Comparison of ENCODE assay signal across 8 cellular contexts in the genomic region with DNA sequence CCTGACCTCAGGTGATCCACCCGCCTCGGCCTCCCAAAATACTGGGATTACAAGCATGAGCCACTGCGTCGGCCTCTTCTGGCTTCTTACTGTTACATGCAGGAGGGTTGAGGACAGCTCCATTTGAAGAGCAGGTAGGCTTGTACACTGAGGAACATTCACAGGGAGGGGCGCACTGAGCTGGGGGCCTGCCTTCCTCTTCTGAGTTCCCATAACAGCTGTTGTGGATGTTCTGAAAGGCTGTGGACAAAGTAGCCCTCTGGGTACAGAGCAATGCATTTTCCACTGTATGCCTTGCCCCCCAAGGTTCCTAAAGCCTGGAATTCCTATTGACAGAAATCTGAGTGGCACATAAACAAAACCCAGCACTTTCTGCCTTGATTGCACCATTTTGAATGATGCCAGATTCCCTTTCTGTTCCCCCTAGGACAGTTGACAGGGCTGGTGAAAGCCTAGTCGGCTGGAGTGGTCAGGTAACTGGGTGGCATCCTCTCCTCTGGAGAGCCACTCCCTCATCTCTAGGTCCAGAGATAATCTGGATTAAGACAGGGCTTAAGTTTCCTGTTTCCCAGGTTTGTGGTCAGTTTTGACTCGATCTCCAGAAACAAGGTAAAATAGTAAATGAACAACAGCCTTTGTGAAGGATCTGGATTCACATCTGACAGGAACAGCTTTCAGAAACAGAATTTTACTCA. TPM values are rescaled to one million over a fixed set of nuclear protein-coding genes. Genes with fewer than 3 reads are reported as not detected.
DNase-seq lines count a peak whose midpoint lies in the region; ATAC-seq and TF ChIP-seq lines count a peak whose summit lies in the region.
"Had no signal": no experiment of that assay in that cellular context is flagged by ENCODE, and none has a peak within 500 bp of the region (broad histone marks: within the 10 kb centered on the region; RNA-seq: fewer than 3 reads in every experiment).

No MANE protein-coding gene starts in this region.

- intact Hi-C loops in PC-9 (cut with micrococcal nuclease; ENCODE audit: unreplicated experiment) (no loop called here), psoas muscle (cut with DNase I) (loop anchor here in 1 of 2 donors (10.0 kb wide), 1 partner anchor 269 kb away; no protein-coding TSS in a partner anchor)

- H3K36me3 ChIP-seq in ES-I3 (ENCODE audit: insufficient read depth, low read length), result peaks cover 6% of the 10 kb centered on the region
- peaks cover 7% of the 10 kb centered on the region; the same call in 1 of the 2 replicates for H3K36me3 ChIP-seq in PC-9 (ENCODE audit: low read depth)
- H3K36me3 ChIP-seq in endocrine pancreas (ENCODE audit: control insufficient read depth, insufficient read depth, low read length), result peaks cover 10% of the 10 kb centered on the region
- H3K36me3 ChIP-seq in psoas muscle (ENCODE audit: insufficient read depth in 1 of 2, low read depth in 1 of 2), result peaks cover 1 to 42% of the 10 kb centered on the region in 2 donors

- DNase-seq in PC-9 (no peak), psoas muscle (no peak), DMS153 treated with DMSO at 0.1 percent for 48 hours (lab: John Stamatoyannopoulos, UW; ENCODE audit: unreplicated experiment) (no peak)
- DNase-seq in activated CD4-positive, CD25-positive, alpha-beta regulatory T cell (lab: John Stamatoyannopoulos, UW), result no peak
- DNase-seq: foreskin keratinocyte had no signal

- POLR2A ChIA-PET in PC-9 (lab: Charles Lee; ENCODE audit: unreplicated experiment), result no interaction called here

- H3K27ac ChIP-seq in PC-9 (no peak overlapping the region), psoas muscle (peak overlapping the region; percentile 88)

- H2AFZ ChIP-seq in PC-9, result no peak overlapping the region; the same call in 1 of the 2 replicates

- peaks cover 47% of the 10 kb centered on the region for H3F3A ChIP-seq in PC-9 (ENCODE audit: insufficient read depth, low read depth)

- no peaks in the 10 kb centered on the region for H3K79me2 ChIP-seq in PC-9 (ENCODE audit: low read depth)

- H3K9me3 ChIP-seq in ES-I3 (ENCODE audit: control insufficient read depth, insufficient read depth, low read length), result no peaks in the 10 kb centered on the region
- no peaks in the 10 kb centered on the region for H3K9me3 ChIP-seq in PC-9 (ENCODE audit: insufficient read depth, low read depth)
- H3K9me3 ChIP-seq in endocrine pancreas (ENCODE audit: control insufficient read depth, low read length), result no peaks in the 10 kb centered on the region
- H3K9me3 ChIP-seq in psoas muscle, result no peaks in the 10 kb centered on the region

- H3K9ac ChIP-seq in ES-I3 (ENCODE audit: low read depth, low read length), result peak overlapping the region; percentile 54; the same call in 1 of the 2 replicates
- peak overlapping the region; percentile 10 for H3K9ac ChIP-seq in endocrine pancreas (ENCODE audit: control insufficient read depth, insufficient read depth, low read length)

- H3K9me2 ChIP-seq in PC-9 (ENCODE audit: insufficient read depth), result no peaks in the 10 kb centered on the region

- peak in 1 of 4 donors; percentile 13 for ATAC-seq in psoas muscle
- ATAC-seq in esophagus mucosa, result no peak

- CTCF ChIA-PET in PC-9 (lab: Charles Lee), result interaction anchor here (0.6 to 0.9 kb wide), 2 partner anchors 24 to 269 kb away, joined by 4 to 6 read pairs; no protein-coding TSS in a partner anchor

- H3K4me3 ChIP-seq in PC-9, result no peak overlapping the region
- no peak overlapping the region for H3K4me3 ChIP-seq in endocrine pancreas (ENCODE audit: control insufficient read depth, insufficient read depth, low read length)
- H3K4me3 ChIP-seq in psoas muscle, result no peak overlapping the region

- no peak for TF ChIP-seq CTCF in PC-9 (conservative IDR thresholded peaks at IDR 0.05)
- no peak for TF ChIP-seq CTCF in psoas muscle (IDR thresholded peaks at IDR 0.05)

- H4K20me1 ChIP-seq in PC-9 (ENCODE audit: insufficient read depth), result peaks cover 10% of the 10 kb centered on the region; the same call in 1 of the 2 replicates

- WGBS in psoas muscle, 3 donors, result 74 to 87% (median 76%) methylated on average over 7 of the region's 7 CpGs

- H3K27me3 ChIP-seq in PC-9 (ENCODE audit: insufficient read depth, low read depth) (no peaks in the 10 kb centered on the region), endocrine pancreas (ENCODE audit: control insufficient read depth, insufficient read depth, low read length) (no peaks in the 10 kb centered on the region), psoas muscle (ENCODE audit: insufficient read depth in 3 of 3, low read length in 2 of 3) (no peaks in the 10 kb centered on the region)
- H3K27me3 ChIP-seq: foreskin keratinocyte had no signal

- peaks cover 17% of the 10 kb centered on the region for H3K4me1 ChIP-seq in ES-I3 (ENCODE audit: insufficient read depth, low read length)
- peaks cover 8% of the 10 kb centered on the region; the same call in 1 of the 2 replicates for H3K4me1 ChIP-seq in PC-9 (replicated peaks; ENCODE audit: insufficient read depth)
- no peaks in the 10 kb centered on the region for H3K4me1 ChIP-seq in endocrine pancreas (ENCODE audit: control insufficient read depth, insufficient read depth, low read length)
- H3K4me1 ChIP-seq in psoas muscle, result peaks cover 22% of the 10 kb centered on the region

- peak overlapping the region; percentile 74 for H3K4me2 ChIP-seq in PC-9

- no TSS peak for BruUV-seq in PC-9 (replicated peaks; lab: Mats Ljungman, UMichigan)

RNA-seq across cellular contexts. Expression of a gene that starts 1.4 kb away (rescaled TPM):
- total RNA-seq in PC-9 (2021) (1.8 and 2.1 TPM in 2 replicates), psoas muscle (1 to 10 TPM; 1.2 to 5.2 (median 2.5) TPM), esophagus mucosa (12.6 TPM)
- 1 to 10 TPM in 2 of 3 donors, under 1 TPM in 1; 0.44 to 2.1 (median 1.1) TPM for polyA plus RNA-seq in psoas muscle

RNA-seq across cellular contexts. Expression of a gene that starts 41.1 kb away (rescaled TPM):
- total RNA-seq in PC-9 (2021) (145 and 149 TPM in 2 replicates), psoas muscle (100 to 1,000 TPM; 118 to 280 (median 207) TPM), esophagus mucosa (87.0 TPM)
- 100 to 1,000 TPM; 152 to 326 (median 198) TPM for polyA plus RNA-seq in psoas muscle
